In genomic region chr2:174322139-174322538, GRCh38 we compare ENCODE assay signal across 1 cellular context.
TF ChIP-seq lines count a peak whose summit lies in the region.

No MANE protein-coding gene starts in this region.

TF ChIP-seq in K562, 482 proteins besides CTCF, POLR2A, EP300 and RAD21 (continued from another document):
- no peak for TF ChIP-seq CHD7 (IDR thresholded peaks at IDR 0.05; ENCODE audit: low read depth, low read length)
- 0 out of 2 replicates have a peak, but pooled peaks have one; percentile 2 for TF ChIP-seq BCOR (IDR thresholded peaks at IDR 0.05)
- peak; percentile 11 for TF ChIP-seq MEIS2 (IDR thresholded peaks at IDR 0.05; ENCODE audit: partially characterized antibody)
- 0 out of 2 replicates have a peak, but pooled peaks have one; percentile 9 for TF ChIP-seq TAL1 (IDR thresholded peaks at IDR 0.05)
- TF ChIP-seq ZNF212 (CRISPR knock-in tag; IDR thresholded peaks at IDR 0.05), result no peak
- TF ChIP-seq ZSCAN29 (IDR thresholded peaks at IDR 0.05), result no peak
